10 cellular contexts compared by ENCODE assay signal in genomic region chr21:41369915-41370839, GRCh38. TPM values are rescaled to one million over a fixed set of nuclear protein-coding genes. Genes with fewer than 3 reads are reported as not detected.
DNase-seq lines count a peak whose midpoint lies in the region; ATAC-seq and TF ChIP-seq lines count a peak whose summit lies in the region.
"Had no signal": no experiment of that assay in that cellular context is flagged by ENCODE, and none has a peak within 500 bp of the region (broad histone marks: within the 10 kb centered on the region; RNA-seq: fewer than 3 reads in every experiment).

No MANE protein-coding gene starts in this region.

- H3K36me3 ChIP-seq in ovary, result no peaks in the 10 kb centered on the region

- no peak for TF ChIP-seq EP300 in ovary (IDR thresholded peaks at IDR 0.05)

- WGBS in ovary, 3 donors, result 79 to 87% (median 79%) methylated on average over 29 to 30 of the region's 30 CpGs

- no peaks in the 10 kb centered on the region for H3K9me3 ChIP-seq in ovary

- peak overlapping the region; percentile 3 for H3K4me3 ChIP-seq in ovary

- TF ChIP-seq CTCF in ovary (IDR thresholded peaks at IDR 0.05), result no peak

- intact Hi-C loops in ovary (cut with DNase I), result no loop called here

- no peak overlapping the region for H3K27ac ChIP-seq in ovary

- no peaks in the 10 kb centered on the region for H3K27me3 ChIP-seq in ovary

- no peak for TF ChIP-seq POLR2A in ovary (IDR thresholded peaks at IDR 0.05)

- DNase-seq in GF-D8 (lab: John Stamatoyannopoulos, UW), result peak; percentile 33
- peak; percentile 20 for DNase-seq in NCI-H510A (lab: John Stamatoyannopoulos, UW)
- peak; percentile 40 for DNase-seq in central memory CD4-positive, alpha-beta T cell
- no peak for DNase-seq in ovary
- no peak for DNase-seq in hypothalamus (lab: John Stamatoyannopoulos, UW)
- no peak for DNase-seq in NCI-H524 (lab: John Stamatoyannopoulos, UW)
- no peak for DNase-seq in RKO (ENCODE audit: low spot score)

- no peak for ATAC-seq in HG02610 (IDR thresholded peaks at IDR 0.05; ENCODE audit: unreplicated experiment)
- ATAC-seq: left colon had no signal

- H3K4me1 ChIP-seq in ovary (ENCODE audit: insufficient read depth), result peaks cover 2% of the 10 kb centered on the region

RNA-seq across cellular contexts. Expression of gene MX2, which starts 8.3 kb away (rescaled TPM):
- total RNA-seq in ovary, result 10 to 100 TPM in 2 of 7 donors, 1 to 10 TPM in 5; 2.6 to 11.7 (median 5.1) TPM
- polyA plus RNA-seq in ovary, result 10 to 100 TPM in 1 of 2 donors, 1 to 10 TPM in 1; 4.3 to 34.6 TPM

RNA-seq across cellular contexts. Expression of gene FAM3B, which starts 53.6 kb away (rescaled TPM):
- 1 to 10 TPM in 4 of 7 donors, under 1 TPM in 1, not detected in 2; 0.60 to 7.7 (median 1.8) TPM for total RNA-seq in ovary
- under 1 TPM; 0.10 to 0.42 TPM for polyA plus RNA-seq in ovary
- total RNA-seq: activated CD8-positive, alpha-beta memory T cell treated with anti-CD3 and anti-CD28 coated beads for 36 hours had no signal

RNA-seq across cellular contexts. Expression of gene MX1, which starts 55.9 kb away (rescaled TPM):
- 10 to 100 TPM; 25.2 to 72.8 (median 43.5) TPM for total RNA-seq in ovary
- polyA plus RNA-seq in ovary, result 100 to 1,000 TPM in 1 of 2 donors, 10 to 100 TPM in 1; 31.7 to 118 TPM

Comparison
In these comparisons a context has a peak if more than half of its experiments do, and no peak if none do; other contexts are left out.
1. DNase-seq: peak in GF-D8 (single experiment), NCI-H510A (single experiment) and central memory CD4-positive, alpha-beta T cell (single experiment); none in ovary (0 of 5), hypothalamus (0 of 51), NCI-H524 (0 of 2) and RKO (single experiment).